9 cellular contexts compared by ENCODE assay signal in the genomic region with DNA sequence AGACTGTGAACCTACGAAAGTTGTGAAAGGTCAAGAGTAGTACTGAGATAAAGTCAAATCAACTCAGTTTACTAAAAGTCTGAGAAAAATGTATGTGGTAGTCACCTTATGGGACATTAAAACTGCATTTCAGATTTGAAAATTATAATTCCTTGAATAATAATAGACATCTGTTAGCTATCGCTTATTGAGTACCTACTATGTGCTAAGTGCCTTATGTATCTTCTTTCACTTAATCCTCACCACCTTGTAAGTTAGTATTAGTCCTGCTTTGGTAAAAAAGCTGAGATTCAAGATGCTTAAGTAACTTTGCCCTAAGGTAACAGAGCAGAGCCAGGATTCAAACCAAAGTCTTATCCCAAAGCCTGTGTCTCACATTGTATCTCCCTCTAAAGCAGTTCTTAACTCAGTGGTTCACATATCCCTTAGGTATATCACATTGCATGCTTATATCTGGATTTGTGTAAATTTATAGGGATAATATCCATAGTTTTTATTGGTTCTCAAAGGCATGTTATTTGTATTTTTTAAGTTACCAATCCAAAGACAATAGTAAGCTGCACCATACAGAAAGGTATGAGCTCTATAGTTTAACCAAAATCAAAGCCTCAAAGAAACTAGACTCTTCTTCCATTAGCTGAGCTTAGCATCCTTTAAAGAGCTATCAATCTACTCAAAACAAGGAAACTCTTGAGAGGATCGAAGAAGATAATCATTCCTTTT. TPM values are rescaled to one million over a fixed set of nuclear protein-coding genes. Genes with fewer than 3 reads are reported as not detected.
A peak's percentile ranks its signal among the peaks of the same experiment; 100 is the strongest.
DNase-seq lines count a peak whose midpoint lies in the region; ATAC-seq and TF ChIP-seq lines count a peak whose summit lies in the region.
"Had no signal": no experiment of that assay in that cellular context is flagged by ENCODE, and none has a peak within 500 bp of the region (broad histone marks: within the 10 kb centered on the region; RNA-seq: fewer than 3 reads in every experiment).

No MANE protein-coding gene starts in this region.

- H3K36me3 ChIP-seq in left lung (peaks cover 0 to 6% of the 10 kb centered on the region in 2 donors), thymus (ENCODE audit: control insufficient read depth, insufficient read depth) (peaks cover 3% of the 10 kb centered on the region)

- H3K9me3 ChIP-seq in left lung (peaks cover 0 to under 1% of the 10 kb centered on the region in 2 donors), thymus (ENCODE audit: control insufficient read depth) (no peaks in the 10 kb centered on the region)

- H3K36me3 Mint-ChIP-seq in activated CD4-positive, alpha-beta T cell treated with anti-CD3 and anti-CD28 coated beads, Interleukin-2, amount 10 ng/mL, durations not matched to agents 24 days and 14 days (ENCODE audit: low read depth), result peaks cover 31% of the 10 kb centered on the region
- peaks cover 32% of the 10 kb centered on the region for H3K36me3 Mint-ChIP-seq in activated naive CD8-positive, alpha-beta T cell treated with anti-CD3 and anti-CD28 coated beads for 36 hours

- no peak for ATAC-seq in left lung
- no peak for ATAC-seq in HG03565 (IDR thresholded peaks at IDR 0.05; ENCODE audit: unreplicated experiment)

- 80% methylated on average over 3 of the region's 3 CpGs for WGBS in thymus

- H3K27ac Mint-ChIP-seq in activated CD4-positive, alpha-beta T cell treated with anti-CD3 and anti-CD28 coated beads, Interleukin-2, amount 10 ng/mL, durations not matched to agents 24 days and 14 days, result peak overlapping the region; percentile 88
- H3K27ac Mint-ChIP-seq in activated naive CD8-positive, alpha-beta T cell treated with anti-CD3 and anti-CD28 coated beads for 36 hours, result peak overlapping the region; percentile 89

- peaks cover 27% of the 10 kb centered on the region for H3K4me1 Mint-ChIP-seq in activated CD4-positive, alpha-beta T cell treated with anti-CD3 and anti-CD28 coated beads, Interleukin-2, amount 10 ng/mL, durations not matched to agents 24 days and 14 days
- peaks cover 28% of the 10 kb centered on the region for H3K4me1 Mint-ChIP-seq in activated naive CD8-positive, alpha-beta T cell treated with anti-CD3 and anti-CD28 coated beads for 36 hours

- peaks cover 6% of the 10 kb centered on the region for H3K9me3 Mint-ChIP-seq in activated CD4-positive, alpha-beta T cell treated with anti-CD3 and anti-CD28 coated beads, Interleukin-2, amount 10 ng/mL, durations not matched to agents 24 days and 14 days
- no peaks in the 10 kb centered on the region for H3K9me3 Mint-ChIP-seq in activated naive CD8-positive, alpha-beta T cell treated with anti-CD3 and anti-CD28 coated beads for 36 hours

- no peaks in the 10 kb centered on the region for H3K27me3 ChIP-seq in left lung
- no peaks in the 10 kb centered on the region for H3K27me3 ChIP-seq in thymus (ENCODE audit: control insufficient read depth, insufficient read depth)

- peak overlapping the region; percentile 91 for H3K4me3 Mint-ChIP-seq in activated CD4-positive, alpha-beta T cell treated with anti-CD3 and anti-CD28 coated beads, Interleukin-2, amount 10 ng/mL, durations not matched to agents 24 days and 14 days
- peak overlapping the region; percentile 89 for H3K4me3 Mint-ChIP-seq in activated naive CD8-positive, alpha-beta T cell treated with anti-CD3 and anti-CD28 coated beads for 36 hours

- peak overlapping the region in 1 of 2 donors; percentile 87 for H3K27ac ChIP-seq in left lung
- H3K27ac ChIP-seq in thymus (ENCODE audit: low read depth), result no peak overlapping the region

- H3K4me1 ChIP-seq in left lung (peaks cover 10 to 38% of the 10 kb centered on the region in 2 donors), thymus (ENCODE audit: control insufficient read depth, insufficient read depth, low read length) (no peaks in the 10 kb centered on the region)

- no peak for TF ChIP-seq CTCF in left lung (IDR thresholded peaks at IDR 0.05)

- no peak for DNase-seq in activated CD4-positive, alpha-beta T cell treated with anti-CD3 and anti-CD28 coated beads, Interleukin-2, amount 10 ng/mL, durations not matched to agents 24 days and 14 days
- no peak for DNase-seq in activated CD4-positive, alpha-beta T cell treated with anti-CD3 and anti-CD28 coated beads for 1 hour
- DNase-seq in activated naive CD8-positive, alpha-beta T cell treated with anti-CD3 and anti-CD28 coated beads for 36 hours, result no peak
- DNase-seq in left lung (no peak), activated gamma-delta T cell (lab: John Stamatoyannopoulos, UW) (no peak)
- no peak for DNase-seq in stimulated activated CD4-positive, alpha-beta T cell treated with anti-CD3 and anti-CD28 coated beads, Interleukin-12 subunit alpha, Interleukin-12 subunit beta, amount 100 ng/mL, for 4 hours

- intact Hi-C loops in activated CD4-positive, alpha-beta T cell treated with anti-CD3 and anti-CD28 coated beads, Interleukin-2, amount 10 ng/mL, durations not matched to agents 24 days and 14 days (cut with micrococcal nuclease), result loop anchor here (1.0 to 10.0 kb wide), 2 partner anchors 89 to 638 kb away; no protein-coding TSS in a partner anchor
- intact Hi-C loops in left lung (cut with DNase I), result no loop called here

- H3K4me3 ChIP-seq in left lung (peak overlapping the region; percentile 80 to 81), thymus (ENCODE audit: low read length) (peak overlapping the region; percentile 83)

- H3K27me3 Mint-ChIP-seq in activated CD4-positive, alpha-beta T cell treated with anti-CD3 and anti-CD28 coated beads, Interleukin-2, amount 10 ng/mL, durations not matched to agents 24 days and 14 days, result no peaks in the 10 kb centered on the region
- H3K27me3 Mint-ChIP-seq in activated naive CD8-positive, alpha-beta T cell treated with anti-CD3 and anti-CD28 coated beads for 36 hours, result no peaks in the 10 kb centered on the region

RNA-seq across cellular contexts. Expression of gene PIGC, which starts 0.9 kb away (rescaled TPM):
- total RNA-seq in activated CD4-positive, alpha-beta T cell treated with anti-CD3 and anti-CD28 coated beads, Interleukin-2, amount 10 ng/mL, durations not matched to agents 24 days and 14 days, result 20.4 and 23.9 TPM in 2 replicates
- 10 to 100 TPM; 18.5 to 20.1 TPM for total RNA-seq in activated naive CD8-positive, alpha-beta T cell treated with anti-CD3 and anti-CD28 coated beads for 36 hours
- total RNA-seq in left lung, result 10 to 100 TPM; 22.3 to 22.9 TPM
- 41.0 TPM for polyA plus RNA-seq in thymus

RNA-seq across cellular contexts. Expression of gene C1orf105, which starts 22.5 kb away (rescaled TPM):
- not detected in 2 replicates for total RNA-seq in activated CD4-positive, alpha-beta T cell treated with anti-CD3 and anti-CD28 coated beads, Interleukin-2, amount 10 ng/mL, durations not matched to agents 24 days and 14 days
- not detected for total RNA-seq in activated naive CD8-positive, alpha-beta T cell treated with anti-CD3 and anti-CD28 coated beads for 36 hours
- not detected for total RNA-seq in left lung
- 0.30 TPM for polyA plus RNA-seq in thymus
- total RNA-seq: subcutaneous adipose tissue had no signal
